ENCODE assay signal across 1 cellular context in the genomic region with DNA sequence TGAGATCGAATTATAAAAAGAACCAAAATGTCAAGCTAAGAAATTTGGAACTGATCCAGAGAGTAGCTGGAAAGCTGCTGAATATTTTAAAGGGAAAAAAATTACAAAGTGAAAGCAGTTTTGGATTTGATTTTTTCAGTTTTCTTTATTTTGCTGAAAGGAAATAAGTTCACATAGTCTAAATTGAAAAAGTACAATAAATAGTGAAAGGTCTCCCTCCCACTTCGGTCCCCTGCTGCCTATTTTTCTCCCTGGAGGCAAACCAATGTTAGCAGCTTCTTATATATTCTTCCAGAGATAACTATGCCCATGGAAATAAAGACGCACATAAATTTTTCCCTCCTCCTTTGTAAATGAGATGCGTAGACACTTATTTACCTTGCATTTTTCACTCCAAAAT.
TF ChIP-seq lines count a peak whose summit lies in the region.

No MANE protein-coding gene starts in this region.

TF ChIP-seq in endothelial cell of umbilical vein, 7 proteins besides CTCF, POLR2A, EP300 and RAD21:
- no peak for TF ChIP-seq MYC (IDR thresholded peaks at IDR 0.05; ENCODE audit: low read depth, low read length)
- no peak for TF ChIP-seq JUN (IDR thresholded peaks at IDR 0.05; ENCODE audit: borderline replicate concordance, insufficient read depth, insufficient read length, low read depth)
- no peak for TF ChIP-seq FOS (IDR thresholded peaks at IDR 0.05; ENCODE audit: borderline replicate concordance, insufficient read depth, low read length)
- no peak for TF ChIP-seq POLR2AphosphoS5 (IDR thresholded peaks at IDR 0.05; ENCODE audit: insufficient read depth, low read depth, low read length)
